Comparison of ENCODE assay signal across 30 cellular contexts in the genomic region with DNA sequence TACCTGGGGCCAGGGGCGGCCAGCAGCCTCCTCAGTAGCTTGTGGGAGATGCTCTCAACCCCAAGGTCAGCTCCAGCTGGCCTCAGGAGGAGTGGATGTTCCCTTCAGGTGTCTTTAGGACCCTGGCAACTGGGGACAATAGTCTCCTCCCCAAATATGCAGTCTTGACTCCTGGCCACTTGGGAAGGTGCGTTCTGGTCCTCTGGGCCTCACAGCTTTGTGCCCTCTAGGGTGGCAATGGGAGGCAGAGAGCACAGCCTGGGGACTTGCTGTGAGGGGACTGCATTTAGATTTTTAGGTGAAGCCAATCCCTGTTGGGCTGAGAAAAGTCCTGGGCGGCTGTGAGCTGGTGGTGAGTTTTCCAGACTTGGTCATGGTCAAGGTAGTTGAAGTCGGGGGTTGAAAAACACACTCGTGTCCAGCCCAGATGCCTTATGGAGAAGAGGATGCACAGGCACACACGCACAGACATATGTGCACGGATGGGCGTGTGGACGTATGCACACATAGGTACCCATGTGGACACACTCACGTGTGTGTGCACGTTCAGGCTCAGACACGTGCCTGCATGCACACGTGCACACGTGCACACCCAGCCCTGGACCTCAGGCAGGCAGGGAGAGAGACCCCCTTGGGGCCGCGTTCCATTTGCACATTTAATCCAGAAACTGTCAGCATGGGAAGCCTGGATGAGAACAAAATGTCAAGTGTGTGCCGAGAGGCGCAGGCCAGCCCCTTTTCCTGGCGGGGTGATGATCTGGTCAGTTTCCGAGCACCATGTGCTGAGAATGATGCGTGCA.
DNase-seq lines count a peak whose midpoint lies in the region; ATAC-seq and TF ChIP-seq lines count a peak whose summit lies in the region.
"Had no signal": no experiment of that assay in that cellular context is flagged by ENCODE, and none has a peak within 500 bp of the region (broad histone marks: within the 10 kb centered on the region; RNA-seq: fewer than 3 reads in every experiment).

No MANE protein-coding gene starts in this region.

- no peaks in the 10 kb centered on the region for H3K36me3 ChIP-seq in endodermal cell (ENCODE audit: control insufficient read depth, insufficient read depth, low read length)
- H3K36me3 ChIP-seq in suprapubic skin = no peaks in the 10 kb centered on the region
- H3K36me3 ChIP-seq: breast epithelium, colonic mucosa, vagina had no signal

- TF ChIP-seq CTCF in endodermal cell (conservative IDR thresholded peaks at IDR 0.05) (no peak), suprapubic skin (IDR thresholded peaks at IDR 0.05) (no peak)

- H3K4me1 Mint-ChIP-seq in activated naive CD4-positive, alpha-beta T cell treated with anti-CD3 and anti-CD28 coated beads for 36 hours (ENCODE audit: low read depth) = peaks cover 12% of the 10 kb centered on the region
- no peaks in the 10 kb centered on the region for H3K4me1 Mint-ChIP-seq in endodermal cell

- no peak overlapping the region for H3K9ac ChIP-seq in endodermal cell (ENCODE audit: extremely low read depth, low read length, poor library complexity, severe bottlenecking)
- H3K9ac ChIP-seq: SK-N-SH had no signal

- H3K9me3 ChIP-seq in endodermal cell (ENCODE audit: control insufficient read depth, low read length) (no peaks in the 10 kb centered on the region), suprapubic skin (no peaks in the 10 kb centered on the region)
- H3K9me3 ChIP-seq: A549, breast epithelium, colonic mucosa, SK-N-SH, vagina had no signal

- no peak overlapping the region for H3K4me3 Mint-ChIP-seq in activated naive CD4-positive, alpha-beta T cell treated with anti-CD3 and anti-CD28 coated beads for 36 hours
- H3K4me3 Mint-ChIP-seq in endodermal cell = no peak overlapping the region
- H3K4me3 Mint-ChIP-seq: effector memory CD8-positive, alpha-beta T cell; neural crest cell; stimulated activated memory B cell treated with anti-CD40 and anti-IgM and Interleukin-4, amounts not matched to agents 10 μg/mL and 1 μg/mL and 100 μg/mL, for 72 hours had no signal

- no peaks in the 10 kb centered on the region for H3K36me3 Mint-ChIP-seq in activated naive CD4-positive, alpha-beta T cell treated with anti-CD3 and anti-CD28 coated beads for 36 hours (ENCODE audit: low read depth)
- H3K36me3 Mint-ChIP-seq in endodermal cell (ENCODE audit: low read depth) = no peaks in the 10 kb centered on the region

- peaks cover 24% of the 10 kb centered on the region for H3K27me3 ChIP-seq in endodermal cell (ENCODE audit: control insufficient read depth, insufficient read depth, low read length, poor library complexity, severe bottlenecking)
- H3K27me3 ChIP-seq in suprapubic skin = no peaks in the 10 kb centered on the region
- H3K27me3 ChIP-seq: breast epithelium, colonic mucosa, foreskin keratinocyte, vagina had no signal

- no peaks in the 10 kb centered on the region for H3K27me3 Mint-ChIP-seq in activated naive CD4-positive, alpha-beta T cell treated with anti-CD3 and anti-CD28 coated beads for 36 hours (ENCODE audit: low read depth)
- peaks cover 62% of the 10 kb centered on the region for H3K27me3 Mint-ChIP-seq in endodermal cell (ENCODE audit: insufficient read depth)
- H3K27me3 Mint-ChIP-seq: effector memory CD8-positive, alpha-beta T cell; stimulated activated memory B cell treated with anti-CD40 and anti-IgM and Interleukin-4, amounts not matched to agents 10 μg/mL and 1 μg/mL and 100 μg/mL, for 72 hours had no signal

- H3K27ac ChIP-seq in endodermal cell (ENCODE audit: low read depth, low read length) = no peak overlapping the region
- H3K27ac ChIP-seq in suprapubic skin = no peak overlapping the region
- H3K27ac ChIP-seq: A549, breast epithelium, colonic mucosa, foreskin keratinocyte, vagina, VCaP had no signal

- TF ChIP-seq POLR2A in suprapubic skin (IDR thresholded peaks at IDR 0.05) = no peak

- WGBS in endodermal cell (ENCODE audit: insufficient coverage in 1 of 2, insufficient read length in 1 of 2), 2 experiments = 93 to 94% methylated on average over 19 to 21 of the region's 21 CpGs
- WGBS in suprapubic skin = 90% methylated on average over 15 of the region's 21 CpGs

- no peak overlapping the region for H3K4me3 ChIP-seq in endodermal cell (ENCODE audit: low read length)
- no peak overlapping the region for H3K4me3 ChIP-seq in suprapubic skin
- H3K4me3 ChIP-seq: A549, breast epithelium, colonic mucosa, smooth muscle cell, vagina had no signal

- no peaks in the 10 kb centered on the region for H3K4me1 ChIP-seq in endodermal cell (ENCODE audit: control insufficient read depth, insufficient read depth, low read length)
- no peaks in the 10 kb centered on the region for H3K4me1 ChIP-seq in suprapubic skin
- H3K4me1 ChIP-seq: A549, breast epithelium, colonic mucosa, foreskin keratinocyte, vagina had no signal

- no peak for ATAC-seq in GM19452 (IDR thresholded peaks at IDR 0.05; ENCODE audit: unreplicated experiment)
- ATAC-seq: A549; effector memory CD8-positive, alpha-beta T cell; esophagus mucosa; foreskin keratinocyte; stimulated activated memory B cell treated with anti-CD40 and anti-IgM and Interleukin-4, amounts not matched to agents 10 μg/mL and 1 μg/mL and 100 μg/mL, for 72 hours had no signal

- H3K27ac Mint-ChIP-seq in activated naive CD4-positive, alpha-beta T cell treated with anti-CD3 and anti-CD28 coated beads for 36 hours = no peak overlapping the region
- H3K27ac Mint-ChIP-seq in endodermal cell = no peak overlapping the region
- H3K27ac Mint-ChIP-seq: activated T-helper 2 cell treated with anti-CD3 and anti-CD28 coated beads, Interferon-gamma antibody, Interleukin-2, Interleukin-4, amounts not matched to agents 10 μg/mL and 5 μg/mL and 100 μg/mL, durations not matched to agents 14 hours and 24 hours and 36 hours; effector memory CD8-positive, alpha-beta T cell; stimulated activated memory B cell treated with anti-CD40 and anti-IgM and Interleukin-4, amounts not matched to agents 10 μg/mL and 1 μg/mL and 100 μg/mL, for 72 hours had no signal

- CTCF ChIA-PET in activated naive CD4-positive, alpha-beta T cell treated with anti-CD3 and anti-CD28 coated beads for 36 hours (lab: Charles Lee) = no interaction called here

- H3K9me3 Mint-ChIP-seq in activated naive CD4-positive, alpha-beta T cell treated with anti-CD3 and anti-CD28 coated beads for 36 hours = no peaks in the 10 kb centered on the region
- H3K9me3 Mint-ChIP-seq in endodermal cell = no peaks in the 10 kb centered on the region
- H3K9me3 Mint-ChIP-seq: activated T-helper 2 cell treated with anti-CD3 and anti-CD28 coated beads, Interferon-gamma antibody, Interleukin-2, Interleukin-4, amounts not matched to agents 10 μg/mL and 5 μg/mL and 100 μg/mL, durations not matched to agents 14 hours and 24 hours and 36 hours; effector memory CD8-positive, alpha-beta T cell; neural crest cell; stimulated activated memory B cell treated with anti-CD40 and anti-IgM and Interleukin-4, amounts not matched to agents 10 μg/mL and 1 μg/mL and 100 μg/mL, for 72 hours had no signal

- intact Hi-C loops in activated naive CD4-positive, alpha-beta T cell treated with anti-CD3 and anti-CD28 coated beads for 36 hours (cut with micrococcal nuclease) = no loop called here

- peak; percentile 1 for DNase-seq in activated naive CD4-positive, alpha-beta T cell treated with anti-CD3 and anti-CD28 coated beads for 36 hours
- DNase-seq in activated naive CD4-positive, alpha-beta T cell treated with anti-CD3 and anti-CD28 coated beads, Interleukin-2, amount 50 U/mL, for 16 hours = no peak
- DNase-seq in endodermal cell (peak; percentile 34), mesenteric fat pad (ENCODE audit: low spot score) (peak; percentile 85), suprapubic skin (ENCODE audit: low spot score in 2 of 2) (peak; percentile 32 to 73), AG08396 (ENCODE audit: low spot score) (no peak)
- no peak for DNase-seq in activated CD4-positive, alpha-beta T cell treated with anti-CD3 and anti-CD28 coated beads for 1 hour
- DNase-seq: activated CD4-positive, alpha-beta T cell treated with anti-CD3 and anti-CD28 coated beads, Interleukin-2, amount 50 U/mL, for 1 hour; C1 segment of cervical spinal cord; colonic mucosa; DMS79 treated with DMSO at 0.1 percent for 48 hours; effector memory CD8-positive, alpha-beta T cell; foreskin keratinocyte; hypothalamus; Kasumi-1; NCI-H1694 treated with DMSO at 0.1 percent for 48 hours; NCI-H2171 treated with DMSO at 0.1 percent for 48 hours; NCI-H524 treated with DMSO at 0.1 percent for 48 hours; SK-N-SH; stimulated activated CD4-positive, alpha-beta T cell treated with anti-CD3 and anti-CD28 coated beads, Interleukin-4, amount 100 ng/mL, for 1 hour had no signal

- no peak for TF ChIP-seq EP300 in suprapubic skin (IDR thresholded peaks at IDR 0.05)

Comparison
In these comparisons a context has a peak if more than half of its experiments do, and no peak if none do; other contexts are left out.
1. DNase-seq: peak in activated naive CD4-positive, alpha-beta T cell treated with anti-CD3 and anti-CD28 coated beads for 36 hours (single experiment), endodermal cell (single experiment), mesenteric fat pad (single experiment) and suprapubic skin (2 of 2); none in activated naive CD4-positive, alpha-beta T cell treated with anti-CD3 and anti-CD28 coated beads, Interleukin-2, amount 50 U/mL, for 16 hours (single experiment), AG08396 (single experiment) and activated CD4-positive, alpha-beta T cell treated with anti-CD3 and anti-CD28 coated beads for 1 hour (single experiment).